ENCODE assay signal across 13 cellular contexts in genomic region chr13:101915755-101916107, GRCh38.
A peak's percentile ranks its signal among the peaks of the same experiment; 100 is the strongest.
DNase-seq lines count a peak whose midpoint lies in the region; ATAC-seq and TF ChIP-seq lines count a peak whose summit lies in the region.
"Had no signal": no experiment of that assay in that cellular context is flagged by ENCODE, and none has a peak within 500 bp of the region (broad histone marks: within the 10 kb centered on the region; RNA-seq: fewer than 3 reads in every experiment).

No MANE protein-coding gene starts in this region.

- H3K36me3 ChIP-seq in SK-N-SH (replicated peaks in 1 of 2; ENCODE audit: control insufficient read depth in 1 of 2, insufficient read depth in 2 of 2, low read length in 1 of 2) (no peaks in the 10 kb centered on the region), iPS-18a (ENCODE audit: control insufficient read depth, low read depth, low read length) (no peaks in the 10 kb centered on the region), thoracic aorta (no peaks in the 10 kb centered on the region)

- ATAC-seq in SK-N-SH treated with all-trans-retinoic acid at 6 μM for 48 hours, result no peak
- no peak for ATAC-seq in thoracic aorta (ENCODE audit: insufficient number of reproducible peaks, low FRiP score, low read depth)
- no peak for ATAC-seq in GM21717 (IDR thresholded peaks at IDR 0.05; ENCODE audit: unreplicated experiment)
- ATAC-seq in HG02623 (IDR thresholded peaks at IDR 0.05; ENCODE audit: unreplicated experiment), result no peak
- ATAC-seq: activated CD8-positive, alpha-beta memory T cell treated with anti-CD3 and anti-CD28 coated beads, Interleukin-2, amount 10 ng/mL, durations not matched to agents 7 days and 5 days; HCT116; PC-3 had no signal

- no peaks in the 10 kb centered on the region for H3K9me2 ChIP-seq in SK-N-SH

- H3K4me3 ChIP-seq in SK-N-SH (ENCODE audit: low read depth in 2 of 2, low read length in 1 of 2) (peak overlapping the region in 1 of 2 experiments; percentile 57; a peak in 2 of 4 replicates), iPS-18a (ENCODE audit: low read length) (peak overlapping the region; percentile 55), thoracic aorta (peak overlapping the region; percentile 67)

- 53% methylated on average over 13 of the region's 13 CpGs for WGBS in SK-N-SH (ENCODE audit: low lambda C conversion rate)

- H3K9ac ChIP-seq in SK-N-SH (no peak overlapping the region), iPS-18a (ENCODE audit: low read length) (no peak overlapping the region)

- H3F3A ChIP-seq in SK-N-SH (replicated peaks; ENCODE audit: insufficient read depth), result peaks cover 3% of the 10 kb centered on the region

- no peak for TF ChIP-seq RAD21 in SK-N-SH (IDR thresholded peaks at IDR 0.05; ENCODE audit: low read length)

- POLR2A ChIA-PET in SK-N-SH (lab: Yijun Ruan, JAX), result no interaction called here

- no peak for TF ChIP-seq EP300 in SK-N-SH (IDR thresholded peaks at IDR 0.05; ENCODE audit: borderline replicate concordance in 1 of 2, low read depth in 1 of 2, low read length in 1 of 2)

- peak overlapping the region; percentile 83; the same call in 1 of the 2 replicates for H3K4me2 ChIP-seq in SK-N-SH

- peaks cover 33% of the 10 kb centered on the region for H3K27me3 ChIP-seq in SK-N-SH (ENCODE audit: insufficient read depth)
- peaks cover 69% of the 10 kb centered on the region for H3K27me3 ChIP-seq in iPS-18a (ENCODE audit: control insufficient read depth, insufficient read depth, low read length)
- no peaks in the 10 kb centered on the region for H3K27me3 ChIP-seq in thoracic aorta (replicated peaks; ENCODE audit: insufficient read depth)

- H3K27ac ChIP-seq in SK-N-SH (ENCODE audit: low read depth in 2 of 2, low read length in 1 of 2), result no peak overlapping the region
- no peak overlapping the region for H3K27ac ChIP-seq in iPS-18a (ENCODE audit: low read length)
- no peak overlapping the region for H3K27ac ChIP-seq in thoracic aorta

- CTCF ChIA-PET in SK-N-SH (lab: Yijun Ruan, JAX), result interaction anchor here (0.6 to 3.7 kb wide), 14 partner anchors 12 to 1270 kb away, joined by 3 to 16 read pairs (median 3); no protein-coding TSS in a partner anchor

- H3K4me1 ChIP-seq in SK-N-SH (ENCODE audit: control insufficient read depth in 1 of 2, insufficient read depth in 2 of 2, low read depth in 1 of 2, low read length in 1 of 2) (peaks cover 8 to 23% of the 10 kb centered on the region in 2 experiments; a peak in 3 of 4 replicates), iPS-18a (ENCODE audit: control insufficient read depth, low read depth, low read length) (peaks cover 16% of the 10 kb centered on the region), thoracic aorta (ENCODE audit: control insufficient read depth in 1 of 2, low read depth in 2 of 2) (peaks cover 5 to 25% of the 10 kb centered on the region in 2 donors)

- H2AFZ ChIP-seq in SK-N-SH (ENCODE audit: low read depth), result no peak overlapping the region

- no peak for TF ChIP-seq CTCF in SK-N-SH (IDR thresholded peaks at IDR 0.05)
- TF ChIP-seq CTCF in thoracic aorta (IDR thresholded peaks at IDR 0.05), result no peak

- DNase-seq in SK-N-SH (no peak), SHP77 treated with DMSO at 0.1 percent for 48 hours (lab: John Stamatoyannopoulos, UW) (peak; percentile 89), thoracic aorta (ENCODE audit: low spot score) (no peak), NCI-H2171 (lab: John Stamatoyannopoulos, UW) (no peak)
- DNase-seq: activated CD8-positive, alpha-beta memory T cell treated with anti-CD3 and anti-CD28 coated beads, Interleukin-2, amount 10 ng/mL, durations not matched to agents 7 days and 5 days; EL; PC-3; stimulated activated CD4-positive, alpha-beta T cell treated with anti-CD3 and anti-CD28 coated beads, Interleukin-1b, Interleukin-23, amount 100 ng/mL, for 48 hours had no signal

- H3K79me2 ChIP-seq in SK-N-SH (ENCODE audit: insufficient read depth), result no peaks in the 10 kb centered on the region

- no peaks in the 10 kb centered on the region for H3K9me3 ChIP-seq in SK-N-SH
- no peaks in the 10 kb centered on the region for H3K9me3 ChIP-seq in iPS-18a (ENCODE audit: control insufficient read depth, low read depth, low read length)
- no peaks in the 10 kb centered on the region for H3K9me3 ChIP-seq in thoracic aorta

- H4K20me1 ChIP-seq in SK-N-SH (ENCODE audit: insufficient read depth), result no peaks in the 10 kb centered on the region

TF ChIP-seq in SK-N-SH, 30 proteins besides CTCF, POLR2A, EP300 and RAD21:
- TF ChIP-seq NFIC (IDR thresholded peaks at IDR 0.05; ENCODE audit: borderline replicate concordance), result no peak
- no peak for TF ChIP-seq USF1 (IDR thresholded peaks at IDR 0.05; ENCODE audit: borderline replicate concordance, low read depth)
- TF ChIP-seq POLR2AphosphoS5 (IDR thresholded peaks at IDR 0.05; ENCODE audit: low read depth, low read length), result no peak
- no peak for TF ChIP-seq REST (IDR thresholded peaks at IDR 0.05; ENCODE audit: low read depth, low read length)
- no peak for TF ChIP-seq YY1 (IDR thresholded peaks at IDR 0.05; ENCODE audit: low read depth)
- no peak for TF ChIP-seq RXRA (IDR thresholded peaks at IDR 0.05; ENCODE audit: borderline replicate concordance, low read depth)

TF ChIP-seq in SK-N-SH treated with all-trans-retinoic acid at 6 μM for 48 hours, 23 proteins besides CTCF, POLR2A, EP300 and RAD21:
- no peak for TF ChIP-seq TOX (CRISPR knock-in tag; IDR thresholded peaks at IDR 0.05; ENCODE audit: borderline replicate concordance)
- TF ChIP-seq ZNF70 (CRISPR knock-in tag; IDR thresholded peaks at IDR 0.05), result no peak
- TF ChIP-seq PPARA (CRISPR knock-in tag; IDR thresholded peaks at IDR 0.05; ENCODE audit: borderline replicate concordance), result no peak
- no peak for TF ChIP-seq ZNF565 (CRISPR knock-in tag; conservative IDR thresholded peaks at IDR 0.05; ENCODE audit: low read depth)
- TF ChIP-seq ESRRG (CRISPR knock-in tag; IDR thresholded peaks at IDR 0.05), result no peak
- no peak for TF ChIP-seq CSDC2 (CRISPR knock-in tag; IDR thresholded peaks at IDR 0.05)
- no peak for TF ChIP-seq ZFP3 (CRISPR knock-in tag; IDR thresholded peaks at IDR 0.05)
- no peak for TF ChIP-seq CREB5 (CRISPR knock-in tag; IDR thresholded peaks at IDR 0.05; ENCODE audit: low read depth)
- TF ChIP-seq RARB (CRISPR knock-in tag; IDR thresholded peaks at IDR 0.05), result no peak
- no peak for TF ChIP-seq TSHZ2 (CRISPR knock-in tag; IDR thresholded peaks at IDR 0.05)
- no peak for TF ChIP-seq SNAI2 (CRISPR knock-in tag; IDR thresholded peaks at IDR 0.05)
